Comparison of ENCODE assay signal across 8 cellular contexts in genomic region chr1:33347650-33347992, GRCh38. TPM values are rescaled to one million over a fixed set of nuclear protein-coding genes. Genes with fewer than 3 reads are reported as not detected.
A peak's percentile ranks its signal among the peaks of the same experiment; 100 is the strongest.
DNase-seq lines count a peak whose midpoint lies in the region; ATAC-seq, FAIRE-seq and TF ChIP-seq lines count a peak whose summit lies in the region.

No MANE protein-coding gene starts in this region.

- DNase-seq in NCI-H2171 treated with DMSO at 0.1 percent for 48 hours (lab: John Stamatoyannopoulos, UW) (peak; percentile 72), NCI-H2171 (lab: John Stamatoyannopoulos, UW) (no peak), left cardiac atrium (peak; percentile 75), small intestine (peak; percentile 32), Kasumi-1 (lab: John Stamatoyannopoulos, UW) (no peak)
- DNase-seq in activated CD8-positive, alpha-beta T cell treated with anti-CD3 and anti-CD28 coated beads for 36 hours: peak; percentile 8
- no peak for DNase-seq in activated naive CD4-positive, alpha-beta T cell (lab: John Stamatoyannopoulos, UW)

- no peaks in the 10 kb centered on the region for H3K9me3 ChIP-seq in small intestine (ENCODE audit: control insufficient read depth, low read depth)

- H3K36me3 Mint-ChIP-seq in activated CD8-positive, alpha-beta T cell treated with anti-CD3 and anti-CD28 coated beads for 36 hours (ENCODE audit: low read depth): peaks cover 30% of the 10 kb centered on the region

- no peak for TF ChIP-seq CTCF in activated CD8-positive, alpha-beta T cell treated with anti-CD3 and anti-CD28 coated beads for 36 hours (IDR thresholded peaks at IDR 0.05)

- no peaks in the 10 kb centered on the region for H3K9me3 Mint-ChIP-seq in activated CD8-positive, alpha-beta T cell treated with anti-CD3 and anti-CD28 coated beads for 36 hours

- no peaks in the 10 kb centered on the region for H3K27me3 ChIP-seq in small intestine (ENCODE audit: control insufficient read depth in 2 of 2, insufficient read depth in 2 of 2, low read length in 2 of 2)

- WGBS in small intestine, 3 donors: 21 to 29% (median 26%) methylated on average over 5 of the region's 5 CpGs

- peak overlapping the region; percentile 27 to 94 for H3K4me3 ChIP-seq in small intestine (ENCODE audit: low read depth in 1 of 2, low read length in 2 of 2)

- H3K36me3 ChIP-seq in small intestine (ENCODE audit: control insufficient read depth in 2 of 2, insufficient read depth in 2 of 2, low read length in 2 of 2): no peaks in the 10 kb centered on the region

- POLR2A ChIA-PET in activated CD8-positive, alpha-beta T cell treated with anti-CD3 and anti-CD28 coated beads for 36 hours (lab: Charles Lee): interaction anchor here (0.8 kb wide), 1 partner anchor 9 kb away, joined by 3 read pairs; no protein-coding TSS in a partner anchor

- H3K27ac Mint-ChIP-seq in activated CD8-positive, alpha-beta T cell treated with anti-CD3 and anti-CD28 coated beads for 36 hours: no peak overlapping the region

- H3K27me3 Mint-ChIP-seq in activated CD8-positive, alpha-beta T cell treated with anti-CD3 and anti-CD28 coated beads for 36 hours: no peaks in the 10 kb centered on the region

- peak overlapping the region; percentile 82 for H3K4me3 Mint-ChIP-seq in activated CD8-positive, alpha-beta T cell treated with anti-CD3 and anti-CD28 coated beads for 36 hours

- peak overlapping the region; percentile 81 to 96 for H3K27ac ChIP-seq in small intestine (ENCODE audit: low read depth in 1 of 2, low read length in 1 of 2)

- no peak for FAIRE-seq in small intestine (lab: Jason Lieb, UNC)

- peaks cover 7 to 9% of the 10 kb centered on the region in 2 donors for H3K4me1 ChIP-seq in small intestine (ENCODE audit: control insufficient read depth in 2 of 2, insufficient read depth in 1 of 2, low read depth in 1 of 2, low read length in 1 of 2)

- ATAC-seq in activated CD8-positive, alpha-beta T cell treated with anti-CD3 and anti-CD28 coated beads for 36 hours: no peak
- ATAC-seq in left cardiac atrium (peak in 1 of 2 donors; percentile 38), GM19397 (IDR thresholded peaks at IDR 0.05; ENCODE audit: unreplicated experiment) (no peak)

- intact Hi-C loops in activated CD8-positive, alpha-beta T cell treated with anti-CD3 and anti-CD28 coated beads for 36 hours (cut with micrococcal nuclease): no loop called here
- intact Hi-C loops in left cardiac atrium (cut with DNase I): no loop called here

- peaks cover 57% of the 10 kb centered on the region for H3K4me1 Mint-ChIP-seq in activated CD8-positive, alpha-beta T cell treated with anti-CD3 and anti-CD28 coated beads for 36 hours (ENCODE audit: low read depth)

- CTCF ChIA-PET in activated CD8-positive, alpha-beta T cell treated with anti-CD3 and anti-CD28 coated beads for 36 hours (lab: Charles Lee): interaction anchor here (0.9 to 1.5 kb wide), 4 partner anchors 9 to 50 kb away, joined by 3 read pairs; no protein-coding TSS in a partner anchor

RNA-seq across cellular contexts. Expression of gene A3GALT2, which starts 26.7 kb away (rescaled TPM):
- not detected for total RNA-seq in activated CD8-positive, alpha-beta T cell treated with anti-CD3 and anti-CD28 coated beads for 36 hours
- under 1 TPM in 1 of 2 donors, not detected in 1; 0.24 TPM for total RNA-seq in left cardiac atrium
- not detected for polyA plus RNA-seq in small intestine

Comparison
In these comparisons a context has a peak if more than half of its experiments do, and no peak if none do; other contexts are left out.
1. DNase-seq: peak in NCI-H2171 treated with DMSO at 0.1 percent for 48 hours (single experiment), activated CD8-positive, alpha-beta T cell treated with anti-CD3 and anti-CD28 coated beads for 36 hours (single experiment), left cardiac atrium (single experiment) and small intestine (single experiment); none in NCI-H2171 (single experiment), Kasumi-1 (0 of 2) and activated naive CD4-positive, alpha-beta T cell (0 of 4).